In genomic region chr19:46202426-46202825, GRCh38 we compare ENCODE assay signal across 23 cellular contexts. TPM values are rescaled to one million over a fixed set of nuclear protein-coding genes. Genes with fewer than 3 reads are reported as not detected.
"Had no signal": no experiment of that assay in that cellular context is flagged by ENCODE, and none has a peak within 500 bp of the region (broad histone marks: within the 10 kb centered on the region; RNA-seq: fewer than 3 reads in every experiment).

No MANE protein-coding gene starts in this region.

- H3K9me3 Mint-ChIP-seq: activated CD8-positive, alpha-beta T cell treated with anti-CD3 and anti-CD28 coated beads for 36 hours; activated T-cell treated with anti-CD3 and anti-CD28 coated beads, Interleukin-2, amount 50 U/mL, for 24 hours; naive B cell; neural crest cell; stimulated activated naive CD8-positive, alpha-beta T cell treated with anti-CD3 and anti-CD28 coated beads, Interleukin-15, Interleukin-2, amounts not matched to agents 100 ng/mL and 50 ng/mL, for 24 hours had no signal

- H3K36me3 ChIP-seq: cardiac muscle cell, left lung, tibial nerve, vagina had no signal

- H3K4me3 Mint-ChIP-seq: activated CD8-positive, alpha-beta T cell treated with anti-CD3 and anti-CD28 coated beads for 36 hours; activated T-cell treated with anti-CD3 and anti-CD28 coated beads, Interleukin-2, amount 50 U/mL, for 24 hours; neural crest cell; stimulated activated naive CD8-positive, alpha-beta T cell treated with anti-CD3 and anti-CD28 coated beads, Interleukin-15, Interleukin-2, amounts not matched to agents 100 ng/mL and 50 ng/mL, for 24 hours had no signal

- DNase-seq: activated CD4-positive, alpha-beta T cell treated with anti-CD3 and anti-CD28 coated beads for 48 hours; activated CD4-positive, CD25-positive, alpha-beta regulatory T cell; activated CD8-positive, alpha-beta T cell treated with anti-CD3 and anti-CD28 coated beads for 36 hours; activated naive CD4-positive, alpha-beta T cell treated with anti-CD3 and anti-CD28 coated beads, Interleukin-2, amount 50 U/mL, for 16 hours; activated T-cell treated with anti-CD3 and anti-CD28 coated beads, Interleukin-2, amount 50 U/mL, for 24 hours; foreskin melanocyte; islet precursor cell; left lung; naive B cell; retina; T-helper 1 cell; T1000 had no signal

- H3K27ac ChIP-seq: cardiac muscle cell, left lung, tibial nerve, vagina had no signal

- H3K4me1 ChIP-seq: left lung, tibial nerve had no signal

- H3K36me3 Mint-ChIP-seq: naive B cell had no signal

- H3K4me1 Mint-ChIP-seq: naive B cell, neural crest cell had no signal

- H3K4me3 ChIP-seq: cardiac muscle cell, left lung, tibial nerve had no signal

- H3K9me3 ChIP-seq: left lung, tibial nerve, vagina had no signal

- ATAC-seq: activated CD8-positive, alpha-beta T cell treated with anti-CD3 and anti-CD28 coated beads for 36 hours; left lung had no signal

- H3K27me3 ChIP-seq: cardiac muscle cell, left lung, tibial nerve, vagina had no signal

RNA-seq across cellular contexts. Expression of gene IGFL1, which starts 27.1 kb away (rescaled TPM):
- total RNA-seq: activated CD8-positive, alpha-beta T cell treated with anti-CD3 and anti-CD28 coated beads for 36 hours; cardiac muscle cell; dermis microvascular lymphatic vessel endothelial cell; lung microvascular endothelial cell; mononuclear cell; neural crest cell; omental fat pad; posterior vena cava; tibial nerve had no signal
- polyA plus RNA-seq: adipose tissue, cardiac muscle cell had no signal

RNA-seq across cellular contexts. Expression of gene IGFL2, which starts 54.4 kb away (rescaled TPM):
- total RNA-seq: activated CD8-positive, alpha-beta T cell treated with anti-CD3 and anti-CD28 coated beads for 36 hours; cardiac muscle cell; dermis microvascular lymphatic vessel endothelial cell; lung microvascular endothelial cell; mononuclear cell; neural crest cell; vagina had no signal
